ENCODE assay signal across 8 cellular contexts in the genomic region with DNA sequence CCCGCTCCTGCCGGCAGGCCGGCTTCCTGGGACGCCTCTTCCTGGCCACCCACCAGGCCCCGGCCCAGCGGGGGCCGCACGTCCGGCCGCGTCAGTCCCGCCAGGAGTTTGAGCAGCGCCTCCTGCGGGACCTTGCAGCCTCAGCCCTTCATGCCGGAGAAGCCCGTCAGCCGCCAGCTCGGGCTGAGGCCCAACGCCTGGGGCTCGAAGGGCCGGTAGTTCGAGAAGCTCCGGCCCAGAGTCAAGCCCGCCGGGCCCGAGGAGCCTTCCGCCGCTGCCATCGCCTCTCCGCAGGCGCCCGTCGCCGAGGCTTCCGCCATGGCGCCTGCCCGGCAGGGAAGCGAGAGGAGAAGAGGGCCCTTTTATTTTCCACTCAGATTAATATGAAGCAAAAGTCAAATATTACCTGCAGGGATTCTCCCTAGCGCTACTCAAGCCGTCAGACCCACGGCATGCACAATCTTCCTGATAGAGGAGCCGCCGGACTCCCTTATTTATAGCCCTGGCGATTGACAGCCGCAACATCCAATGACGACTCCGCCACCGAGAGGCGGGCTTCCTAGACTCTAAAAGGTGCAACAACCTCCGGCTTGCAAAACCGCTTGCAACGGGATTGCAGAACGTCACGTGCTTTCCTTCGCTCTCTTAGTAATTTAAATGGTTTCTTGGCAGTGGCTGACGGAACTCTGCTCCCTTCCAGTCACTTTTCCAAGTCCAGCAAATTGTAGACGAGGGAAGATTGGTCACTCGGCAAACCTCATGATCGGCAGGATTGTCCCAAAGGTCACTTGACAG. TPM values are rescaled to one million over a fixed set of nuclear protein-coding genes. Genes with fewer than 3 reads are reported as not detected.
DNase-seq lines count a peak whose midpoint lies in the region; ATAC-seq and TF ChIP-seq lines count a peak whose summit lies in the region.

A gene with protein sequence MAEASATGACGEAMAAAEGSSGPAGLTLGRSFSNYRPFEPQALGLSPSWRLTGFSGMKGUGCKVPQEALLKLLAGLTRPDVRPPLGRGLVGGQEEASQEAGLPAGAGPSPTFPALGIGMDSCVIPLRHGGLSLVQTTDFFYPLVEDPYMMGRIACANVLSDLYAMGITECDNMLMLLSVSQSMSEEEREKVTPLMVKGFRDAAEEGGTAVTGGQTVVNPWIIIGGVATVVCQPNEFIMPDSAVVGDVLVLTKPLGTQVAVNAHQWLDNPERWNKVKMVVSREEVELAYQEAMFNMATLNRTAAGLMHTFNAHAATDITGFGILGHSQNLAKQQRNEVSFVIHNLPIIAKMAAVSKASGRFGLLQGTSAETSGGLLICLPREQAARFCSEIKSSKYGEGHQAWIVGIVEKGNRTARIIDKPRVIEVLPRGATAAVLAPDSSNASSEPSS (minus strand): TSS at position 467 of the 795 bp plus-strand sequence. CDS start 147 bp downstream, at position 320.

- peak within 1 kb of the TSS; percentile 84 for H3K4me2 ChIP-seq in OCI-LY1 (ENCODE audit: low read length)

- peak within 1 kb of the TSS; percentile 92 for H3K4me3 ChIP-seq in OCI-LY1 (ENCODE audit: low read depth, low read length, poor library complexity, severe bottlenecking)

- ATAC-seq in GM21367 (IDR thresholded peaks at IDR 0.05; ENCODE audit: unreplicated experiment), result peak; percentile 57

- H4K20me1 ChIP-seq in OCI-LY1 (ENCODE audit: insufficient read depth, low read length), result no peaks in the 10 kb centered on the region

- H3K9ac ChIP-seq in OCI-LY1 (ENCODE audit: low read length), result peak within 1 kb of the TSS; percentile 95

- peaks cover 9% of the 10 kb centered on the region for H3K79me2 ChIP-seq in OCI-LY1 (ENCODE audit: insufficient read depth, low read length)

- in situ Hi-C loops in Caki2 (cut with HindIII; ENCODE audit: low pct_unique_long_range_greater_than_20kb, low sequenced_read_pairs), result loop anchor here (10.0 kb wide), 1 partner anchor 69 kb away; no protein-coding TSS in a partner anchor

- H3K36me3 ChIP-seq in OCI-LY1 (ENCODE audit: insufficient read depth, low read length), result peaks cover 25% of the 10 kb centered on the region

- H3K27me3 ChIP-seq in OCI-LY1 (ENCODE audit: insufficient read depth, low read length), result no peaks in the 10 kb centered on the region

- H2AFZ ChIP-seq in OCI-LY1 (ENCODE audit: low read length), result peak within 1 kb of the TSS; percentile 90

- H3F3A ChIP-seq in OCI-LY1 (ENCODE audit: insufficient read depth, low read length), result no peaks in the 10 kb centered on the region; the same call in 1 of the 2 replicates

- H3K9me2 ChIP-seq in OCI-LY1 (ENCODE audit: low read depth, low read length), result no peaks in the 10 kb centered on the region

- H3K9me3 ChIP-seq in OCI-LY1 (ENCODE audit: low read length), result peaks cover 8% of the 10 kb centered on the region; the same call in 1 of the 2 replicates

- H3K27ac ChIP-seq in OCI-LY1 (ENCODE audit: low read depth, low read length, poor library complexity, severe bottlenecking), result peak within 1 kb of the TSS; percentile 65

- peak; percentile 42; the same call in 1 of the 2 replicates for TF ChIP-seq CTCF in OCI-LY1 (IDR thresholded peaks at IDR 0.05; ENCODE audit: low read length)

- H3K4me1 ChIP-seq in OCI-LY1 (ENCODE audit: insufficient read depth, low read length, severe bottlenecking), result peaks cover 36% of the 10 kb centered on the region

- DNase-seq in Caki2 (ENCODE audit: low read depth), result peak; percentile 99
- peak; percentile 87 for DNase-seq in HuH-7 (ENCODE audit: low spot score)
- peak; percentile 98 for DNase-seq in activated CD8-positive, alpha-beta memory T cell treated with anti-CD3 and anti-CD28 coated beads, Interleukin-2, amount 50 U/mL, for 48 hours
- DNase-seq in epidermal melanocyte (ENCODE audit: insufficient read length, low spot score), result peak; percentile 91
- DNase-seq in middle frontal gyrus (ENCODE audit: extremely low spot score, low spot score), result peak; percentile 95
- DNase-seq in stimulated activated CD8-positive, alpha-beta memory T cell treated with anti-CD3 and anti-CD28 coated beads, Interleukin-2, amount 100 ng/mL, for 48 hours (ENCODE audit: low read depth in 2 of 2), result peak; percentile 83 to 97

RNA-seq across cellular contexts. Expression of the gene that starts here (rescaled TPM):
- 116 and 127 TPM in 2 replicates for total RNA-seq in Caki2 (2014; rRNA removed; shearing (Covaris generic); ENCODE audit: low replicate concordance)

Comparison
In these comparisons a context has a peak if more than half of its experiments do, and no peak if none do; other contexts are left out.
1. Peak in every context shown above with its lines: DNase-seq, ATAC-seq, H3K4me3 ChIP-seq and H3K27ac ChIP-seq.